ENCODE assay signal across 8 cellular contexts in genomic region chr20:2692886-2693285, GRCh38. TPM values are rescaled to one million over a fixed set of nuclear protein-coding genes. Genes with fewer than 3 reads are reported as not detected.
DNase-seq lines count a peak whose midpoint lies in the region; ATAC-seq, FAIRE-seq and TF ChIP-seq lines count a peak whose summit lies in the region.

No MANE protein-coding gene starts in this region.

- no peak overlapping the region for H4K12ac ChIP-seq in trophoblast cell (ENCODE audit: low read depth, low read length)

- TF ChIP-seq RAD21 in K562 (CRISPR knock-in tag; conservative IDR thresholded peaks at IDR 0.05 in 1 of 2, IDR thresholded peaks at IDR 0.05 in 1 of 2) = no peak

- H3K4me3 ChIP-seq in HEK293 (ENCODE audit: low read depth, low read length) (peak overlapping the region; percentile 40), K562 (no peak overlapping the region), trophoblast cell (ENCODE audit: low read depth, low read length) (peak overlapping the region; percentile 12)

- no peak overlapping the region for H2BK5ac ChIP-seq in trophoblast cell (ENCODE audit: low read depth, low read length, poor library complexity)

- TF ChIP-seq CTCF in HEK293 (tag by site-specific recombination; IDR thresholded peaks at IDR 0.05) (no peak), K562 (IDR thresholded peaks at IDR 0.05 in 2 of 3, conservative IDR thresholded peaks at IDR 0.05 in 1 of 3; ENCODE audit: insufficient read depth in 2 of 3, low read depth in 1 of 3, low read length in 3 of 3) (no peak)

- TF ChIP-seq EP300 in K562 (IDR thresholded peaks at IDR 0.05; ENCODE audit: low read length) = no peak

- H4K8ac ChIP-seq in trophoblast cell (ENCODE audit: low read depth, low read length) = no peak overlapping the region

- H3K23ac ChIP-seq in trophoblast cell (ENCODE audit: low read length) = no peak overlapping the region

- POLR2A ChIA-PET in HEK293 (lab: Yijun Ruan, JAX) (interaction anchor here (0.5 to 2.2 kb wide), 3 partner anchors 11 to 41 kb away, joined by 3 to 10 read pairs (median 3); partner anchors contain the start of gene NOP56), K562 (lab: Yijun Ruan, JAX) (interaction anchor here (0.5 kb wide), 1 partner anchor 34 kb away, joined by 4 read pairs; no protein-coding TSS in a partner anchor)

- H3K79me2 ChIP-seq in K562 (ENCODE audit: control insufficient read depth, insufficient read depth, low read length) = no peaks in the 10 kb centered on the region
- no peaks in the 10 kb centered on the region for H3K79me2 ChIP-seq in trophoblast cell (ENCODE audit: control insufficient read depth, insufficient read depth, low read length, poor library complexity)

- H3K9ac ChIP-seq in K562 (ENCODE audit: insufficient read depth in 1 of 2, low read depth in 2 of 2, low read length in 2 of 2) (no peak overlapping the region), trophoblast cell (ENCODE audit: low read length) (no peak overlapping the region)

- no peak for TF ChIP-seq POLR2A in K562 (conservative IDR thresholded peaks at IDR 0.05)

- no peak overlapping the region for H3K14ac ChIP-seq in trophoblast cell (ENCODE audit: low read length)

- H3K9me3 ChIP-seq in HEK293 (ENCODE audit: control insufficient read depth, insufficient read depth, low read depth, low read length) = no peaks in the 10 kb centered on the region
- H3K9me3 ChIP-seq in K562 (replicated peaks; ENCODE audit: control insufficient read depth, insufficient read depth, low read depth, low read length) = no peaks in the 10 kb centered on the region
- peaks cover 9% of the 10 kb centered on the region for H3K9me3 ChIP-seq in trophoblast cell (ENCODE audit: insufficient read depth, low read depth, low read length)

- no CpG with 5 or more reads among the region's 64 CpGs for WGBS in K562 (ENCODE audit: insufficient coverage, low coverage, missing lambda C conversion rate)
- no CpG with 5 or more reads among the region's 64 CpGs for WGBS in trophoblast cell (ENCODE audit: extremely low coverage, insufficient coverage, insufficient read length)

- no peak overlapping the region for H2AFZ ChIP-seq in K562 (ENCODE audit: low read depth, low read length)
- H2AFZ ChIP-seq in trophoblast cell (ENCODE audit: insufficient read depth, low read length, poor library complexity) = no peak overlapping the region

- in situ Hi-C loops in K562 (cut with MboI) = no loop called here

- H3K79me1 ChIP-seq in trophoblast cell (ENCODE audit: low read length) = no peaks in the 10 kb centered on the region

- H3K27me3 ChIP-seq in K562 (ENCODE audit: control insufficient read depth in 2 of 2, insufficient read depth in 2 of 2, low read length in 2 of 2) (peaks cover 12 to 59% of the 10 kb centered on the region in 2 experiments; a peak in 4 of 5 replicates), trophoblast cell (ENCODE audit: insufficient read depth, low read length) (peaks cover 66% of the 10 kb centered on the region)

- CTCF ChIA-PET in HEK293 (lab: Yijun Ruan, JAX) = no interaction called here
- CTCF ChIA-PET in K562 (lab: Yijun Ruan, JAX; ENCODE audit: low intra/inter-chr PET ratio) = interaction anchor here (0.6 kb wide), 1 partner anchor 425 kb away, joined by 3 read pairs; no protein-coding TSS in a partner anchor

- no peak overlapping the region for H3K4me2 ChIP-seq in K562 (ENCODE audit: insufficient read depth, low read length)
- peak overlapping the region; percentile 50 for H3K4me2 ChIP-seq in trophoblast cell (ENCODE audit: low read length)

- no TSS peak for BruUV-seq in K562 (replicated peaks; lab: Mats Ljungman, UMichigan)

- intact Hi-C loops in K562 (cut with micrococcal nuclease) = no loop called here

- H3K27ac ChIP-seq in HEK293 (ENCODE audit: extremely low read depth, low read depth, low read length) = peak overlapping the region; percentile 31; the same call in 1 of the 2 replicates
- no peak overlapping the region for H3K27ac ChIP-seq in K562 (ENCODE audit: extremely low read depth, low read depth, low read length)
- H3K27ac ChIP-seq in trophoblast cell (ENCODE audit: low read depth, low read length) = no peak overlapping the region

- no peak for FAIRE-seq in K562 (lab: Jason Lieb, UNC)

- peak; percentile 3 for DNase-seq in NCI-H2029 (lab: John Stamatoyannopoulos, UW)
- DNase-seq in NCI-H2029 treated with DMSO at 0.1 percent for 48 hours (lab: John Stamatoyannopoulos, UW) = no peak
- DNase-seq in K562 (ENCODE audit: extremely low read depth in 1 of 4, low spot score in 3 of 4) = peak in 2 of 4 experiments; percentile 48 to 69
- DNase-seq in trophoblast cell = peak in 1 of 2 donors; percentile 16
- no peak for DNase-seq in GDM1 (lab: John Stamatoyannopoulos, UW)
- DNase-seq in GM03348 (ENCODE audit: low spot score) = no peak
- no peak for DNase-seq in T1000 (lab: John Stamatoyannopoulos, UW)

- peaks cover 0 to 4% of the 10 kb centered on the region in 2 experiments; a peak in 1 of 3 replicates for H3K36me3 ChIP-seq in HEK293 (ENCODE audit: control insufficient read depth in 2 of 2, insufficient read depth in 1 of 2, low read length in 2 of 2)
- no peaks in the 10 kb centered on the region for H3K36me3 ChIP-seq in K562 (ENCODE audit: control insufficient read depth, insufficient read depth, low read length)
- H3K36me3 ChIP-seq in trophoblast cell (ENCODE audit: control insufficient read depth in 1 of 2, insufficient read depth in 2 of 2, low read length in 2 of 2) = no peaks in the 10 kb centered on the region

- no peak overlapping the region for H3K4ac ChIP-seq in trophoblast cell (ENCODE audit: low read depth, low read length)

- no peak overlapping the region for H3K18ac ChIP-seq in trophoblast cell (ENCODE audit: low read length)

- H4K91ac ChIP-seq in trophoblast cell (ENCODE audit: low read depth, low read length) = no peak overlapping the region

- H4K20me1 ChIP-seq in K562 (replicated peaks; ENCODE audit: control insufficient read depth, insufficient read depth, low read length) = no peaks in the 10 kb centered on the region

- no peaks in the 10 kb centered on the region for H3K9me1 ChIP-seq in K562 (ENCODE audit: control insufficient read depth, insufficient read depth, low read length)

- no peak; the same call in 1 of the 3 replicates for ATAC-seq in K562

- no peak overlapping the region for H2AK5ac ChIP-seq in trophoblast cell (ENCODE audit: low read length)

- peaks cover 15% of the 10 kb centered on the region for H3K4me1 ChIP-seq in HEK293 (ENCODE audit: control insufficient read depth, insufficient read depth, low read length)
- peaks cover 0 to 19% of the 10 kb centered on the region in 2 experiments; a peak in 3 of 5 replicates for H3K4me1 ChIP-seq in K562 (replicated peaks in 1 of 2; ENCODE audit: control insufficient read depth in 2 of 2, insufficient read depth in 2 of 2, low read length in 2 of 2)
- H3K4me1 ChIP-seq in trophoblast cell (ENCODE audit: control insufficient read depth in 1 of 2, insufficient read depth in 2 of 2, low read length in 2 of 2) = peaks cover 7 to 10% of the 10 kb centered on the region in 2 experiments

- no peak overlapping the region for H2BK12ac ChIP-seq in trophoblast cell (ENCODE audit: low read length)

- no peak overlapping the region for H2BK120ac ChIP-seq in trophoblast cell (ENCODE audit: insufficient read depth, low read length, poor library complexity)

RNA-seq across cellular contexts. Expression of gene EBF4, which starts 0.3 kb away (rescaled TPM):
- total RNA-seq in K562 (2011; cell fraction: chromatin; rRNA removed; ENCODE audit: low replicate concordance) = 0.25 and 0.62 TPM in 2 replicates
- total RNA-seq in K562 (2011; cell fraction: nucleolus; rRNA removed) = 0.17 and 0.39 TPM in 2 replicates
- not detected in 2 replicates for total RNA-seq in K562 (2011; cell fraction: nucleoplasm; rRNA removed)
- total RNA-seq in K562 (2014; rRNA removed) (0.09 TPM in 1 of 2 replicates, not detected in the other), K562 (2014; rRNA removed; fragmentation: Illumina TruSeq; extraction: Trizol) (not detected in 2 replicates), K562 (2015; rRNA removed; fragmentation: Illumina TruSeq; extraction: Trizol) (not detected in 2 replicates), K562 (2021) (not detected in 2 replicates)
- polyA plus RNA-seq in K562 (2011; rRNA removed) (0.04 TPM in 1 of 2 replicates, not detected in the other), K562 (2014; fragmentation: Illumina TruSeq; extraction: Trizol) (not detected in 2 replicates), K562 (2014; fragmentation: Nextera tagmentation; extraction: Ambion mirVana) (not detected), K562 (2014; rRNA removed) (not detected in 2 replicates)
- polyA plus RNA-seq in K562 (2011; cell fraction: cytosol; rRNA removed) = 0.03 and 0.16 TPM in 2 replicates
- polyA plus RNA-seq in K562 (2011; cell fraction: nucleus; rRNA removed) = 0.21 and 0.34 TPM in 2 replicates
- 0.32 TPM in 1 of 2 replicates, not detected in the other for polyA plus RNA-seq in K562 (2012)
- polyA minus RNA-seq in K562 (2011; rRNA and poly(A)+ RNA removed) = not detected in 2 replicates
- polyA minus RNA-seq in K562 (2011; cell fraction: cytosol; rRNA and poly(A)+ RNA removed) = not detected in 2 replicates
- 0.22 TPM in 1 of 2 replicates, not detected in the other for polyA minus RNA-seq in K562 (2011; cell fraction: nucleus; rRNA and poly(A)+ RNA removed)
- polyA plus RNA-seq in trophoblast cell (2013) = 8.1 TPM in 2 replicates

RNA-seq across cellular contexts. Expression of gene IDH3B, which starts 28.9 kb away (rescaled TPM):
- total RNA-seq in K562 (2011; cell fraction: chromatin; rRNA removed; ENCODE audit: low replicate concordance) = 210 and 456 TPM in 2 replicates
- total RNA-seq in K562 (2011; cell fraction: nucleolus; rRNA removed) = 264 and 268 TPM in 2 replicates
- total RNA-seq in K562 (2011; cell fraction: nucleoplasm; rRNA removed) = 232 and 256 TPM in 2 replicates
- total RNA-seq in K562 (2014; rRNA removed) (168 and 199 TPM in 2 replicates), K562 (2014; rRNA removed; fragmentation: Illumina TruSeq; extraction: Trizol) (122 and 130 TPM in 2 replicates), K562 (2015; rRNA removed; fragmentation: Illumina TruSeq; extraction: Trizol) (130 and 133 TPM in 2 replicates), K562 (2021) (148 and 157 TPM in 2 replicates)
- polyA plus RNA-seq in K562 (2011; rRNA removed) (224 and 343 TPM in 2 replicates), K562 (2014; fragmentation: Illumina TruSeq; extraction: Trizol) (151 and 155 TPM in 2 replicates), K562 (2014; fragmentation: Nextera tagmentation; extraction: Ambion mirVana) (10 to 100 TPM; 91.7 to 92.3 TPM), K562 (2014; rRNA removed) (196 and 222 TPM in 2 replicates)
- 241 and 417 TPM in 2 replicates for polyA plus RNA-seq in K562 (2011; cell fraction: cytosol; rRNA removed)
- polyA plus RNA-seq in K562 (2011; cell fraction: nucleus; rRNA removed) = 535 and 1,075 TPM in 2 replicates
- 97.1 and 153 TPM in 2 replicates for polyA plus RNA-seq in K562 (2012)
- polyA minus RNA-seq in K562 (2011; rRNA and poly(A)+ RNA removed) = 242 and 358 TPM in 2 replicates
- 91.2 and 115 TPM in 2 replicates for polyA minus RNA-seq in K562 (2011; cell fraction: cytosol; rRNA and poly(A)+ RNA removed)
- polyA minus RNA-seq in K562 (2011; cell fraction: nucleus; rRNA and poly(A)+ RNA removed) = 85.5 and 190 TPM in 2 replicates
- polyA plus RNA-seq in trophoblast cell (2013) = 41.4 and 42.6 TPM in 2 replicates

RNA-seq across cellular contexts. Expression of gene NOP56, which starts 40.5 kb away (rescaled TPM):
- total RNA-seq in K562 (2011; cell fraction: chromatin; rRNA removed; ENCODE audit: low replicate concordance) = 996 and 1,662 TPM in 2 replicates
- 1,111 and 1,184 TPM in 2 replicates for total RNA-seq in K562 (2011; cell fraction: nucleolus; rRNA removed)
- 825 and 908 TPM in 2 replicates for total RNA-seq in K562 (2011; cell fraction: nucleoplasm; rRNA removed)
- total RNA-seq in K562 (2014; rRNA removed) = 528 and 570 TPM in 2 replicates
- total RNA-seq in K562 (2014; rRNA removed; fragmentation: Illumina TruSeq; extraction: Trizol) = 581 and 590 TPM in 2 replicates
- 631 and 697 TPM in 2 replicates for total RNA-seq in K562 (2015; rRNA removed; fragmentation: Illumina TruSeq; extraction: Trizol)
- 393 and 397 TPM in 2 replicates for total RNA-seq in K562 (2021)
- polyA plus RNA-seq in K562 (2011; rRNA removed) = 376 and 404 TPM in 2 replicates
- polyA plus RNA-seq in K562 (2011; cell fraction: cytosol; rRNA removed) = 226 and 291 TPM in 2 replicates
- 1,530 and 1,680 TPM in 2 replicates for polyA plus RNA-seq in K562 (2011; cell fraction: nucleus; rRNA removed)
- 190 and 399 TPM in 2 replicates for polyA plus RNA-seq in K562 (2012)
- polyA plus RNA-seq in K562 (2014; fragmentation: Illumina TruSeq; extraction: Trizol) = 441 and 482 TPM in 2 replicates
- polyA plus RNA-seq in K562 (2014; fragmentation: Nextera tagmentation; extraction: Ambion mirVana) = 100 to 1,000 TPM; 295 to 439 TPM
- polyA plus RNA-seq in K562 (2014; rRNA removed) = 427 and 428 TPM in 2 replicates
- polyA minus RNA-seq in K562 (2011; rRNA and poly(A)+ RNA removed) = 583 and 607 TPM in 2 replicates
- polyA minus RNA-seq in K562 (2011; cell fraction: cytosol; rRNA and poly(A)+ RNA removed) = 235 and 353 TPM in 2 replicates
- 490 and 782 TPM in 2 replicates for polyA minus RNA-seq in K562 (2011; cell fraction: nucleus; rRNA and poly(A)+ RNA removed)
- 148 and 157 TPM in 2 replicates for polyA plus RNA-seq in trophoblast cell (2013)
